In genomic region chr17:37490638-37491614, GRCh38 we compare ENCODE assay signal across 1 cellular context.
TF ChIP-seq lines count a peak whose summit lies in the region.

No MANE protein-coding gene starts in this region.

TF ChIP-seq in K562, 482 proteins besides CTCF, POLR2A, EP300 and RAD21 (continued from another document):
- TF ChIP-seq HES1 (IDR thresholded peaks at IDR 0.05; ENCODE audit: low read depth) (no peak), LEF1 (IDR thresholded peaks at IDR 0.05) (0 out of 2 replicates have a peak, but pooled peaks have one; percentile 27), TBP (optimal IDR thresholded peaks at IDR 0.05; ENCODE audit: low read depth, low read length) (peak; percentile 65), NFIC (IDR thresholded peaks at IDR 0.05) (0 out of 2 replicates have a peak, but pooled peaks have one; percentile 25), UBTF (IDR thresholded peaks at IDR 0.05; ENCODE audit: borderline replicate concordance in 1 of 2, low read depth in 2 of 2, low read length in 2 of 2) (peak; percentile 32 to 86; a peak in 2 of 4 replicates), MAX (CRISPR knock-in tag; IDR thresholded peaks at IDR 0.05) (peak; percentile 74), EP400 (IDR thresholded peaks at IDR 0.05) (peak; percentile 85), JUND (IDR thresholded peaks at IDR 0.05; ENCODE audit: borderline replicate concordance, low read depth, low read length) (peak; percentile 97), JUND (tag; IDR thresholded peaks at IDR 0.05; ENCODE audit: borderline replicate concordance, low read depth, low read length) (peak; percentile 96)
